Comparison of ENCODE assay signal across 1 cellular context in genomic region chr22:39457047-39457545, GRCh38.
TF ChIP-seq lines count a peak whose summit lies in the region.

No MANE protein-coding gene starts in this region.

TF ChIP-seq in GM12878, 131 proteins besides CTCF, POLR2A, EP300 and RAD21:
- TF ChIP-seq ZSCAN29 (IDR thresholded peaks at IDR 0.05) (no peak), USF1 (IDR thresholded peaks at IDR 0.05; ENCODE audit: borderline replicate concordance, extremely low read length, insufficient read depth, low read depth, low read length) (no peak), CBX3 (IDR thresholded peaks at IDR 0.05; ENCODE audit: borderline replicate concordance, low read depth) (no peak), ZNF687 (IDR thresholded peaks at IDR 0.05) (no peak), ZBTB4 (CRISPR knock-in tag; IDR thresholded peaks at IDR 0.05) (no peak), RB1 (IDR thresholded peaks at IDR 0.05; ENCODE audit: borderline replicate concordance) (no peak), MYC (IDR thresholded peaks at IDR 0.05; ENCODE audit: insufficient read depth, insufficient read length, insufficient replicate concordance, low read length, severe bottlenecking) (no peak), ZNF217 (IDR thresholded peaks at IDR 0.05) (no peak), RBBP5 (conservative IDR thresholded peaks at IDR 0.05) (no peak), HDAC6 (IDR thresholded peaks at IDR 0.05; ENCODE audit: unreplicated experiment) (no peak), KAT2A (conservative IDR thresholded peaks at IDR 0.05; ENCODE audit: control insufficient read depth, low read depth, low read length) (no peak), RELB (IDR thresholded peaks at IDR 0.05; ENCODE audit: low read depth) (no peak), CEBPB (IDR thresholded peaks at IDR 0.05; ENCODE audit: borderline replicate concordance in 1 of 2, low read depth in 2 of 2, low read length in 2 of 2) (no peak), SUZ12 (IDR thresholded peaks at IDR 0.05; ENCODE audit: unreplicated experiment) (no peak), ZNF622 (IDR thresholded peaks at IDR 0.05) (no peak), ATF2 (IDR thresholded peaks at IDR 0.05; ENCODE audit: low read length) (no peak), NR2C2 (IDR thresholded peaks at IDR 0.05; ENCODE audit: borderline replicate concordance, control insufficient read depth, insufficient read length, low read depth) (no peak), ZBTB33 (IDR thresholded peaks at IDR 0.05) (no peak)
TF ChIP-seq in GM12878: peak in this region for 0.
